Comparison of ENCODE assay signal across 8 cellular contexts in the genomic region with DNA sequence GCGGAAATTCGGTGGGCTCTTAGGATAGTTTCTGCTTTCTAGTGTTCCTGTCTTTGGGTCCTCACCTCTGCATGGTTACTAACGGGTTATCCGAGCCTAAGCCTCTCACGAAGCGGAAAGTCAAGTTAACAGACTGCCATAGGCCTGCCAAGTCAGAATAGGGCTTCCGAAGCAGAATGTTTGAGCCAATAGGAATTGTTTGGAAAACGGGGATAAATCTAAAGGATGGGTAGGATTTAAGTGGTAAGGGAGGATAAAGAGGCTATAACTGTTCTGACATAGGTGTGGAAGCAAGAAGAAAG. TPM values are rescaled to one million over a fixed set of nuclear protein-coding genes. Genes with fewer than 3 reads are reported as not detected.
DNase-seq lines count a peak whose midpoint lies in the region; ATAC-seq and TF ChIP-seq lines count a peak whose summit lies in the region.

No MANE protein-coding gene starts in this region.

- WGBS in HUES64: 1% methylated on average over 8 of the region's 8 CpGs

- peak overlapping the region; percentile 97 for H3K27ac ChIP-seq in 22Rv1
- no peak overlapping the region; the same call in 1 of the 2 replicates for H3K27ac ChIP-seq in HUES64 (ENCODE audit: low read depth, low read length)

- no peak for DNase-seq in central memory CD8-positive, alpha-beta T cell (ENCODE audit: low spot score in 2 of 2)
- no peak for DNase-seq in NCI-H2227 treated with DMSO at 0.1 percent for 48 hours (lab: John Stamatoyannopoulos, UW)
- no peak for DNase-seq in NCI-H226
- DNase-seq in HK-2 (ENCODE audit: unreplicated experiment): no peak

- no peaks in the 10 kb centered on the region for H3K9me3 ChIP-seq in HUES64 (ENCODE audit: insufficient read depth, low read depth, low read length)
- H3K9me3 ChIP-seq in mucosa of stomach (ENCODE audit: control insufficient read depth, low read length): no peaks in the 10 kb centered on the region

- H3K4me3 Mint-ChIP-seq in central memory CD8-positive, alpha-beta T cell: peak overlapping the region; percentile 93

- no peak for TF ChIP-seq CTCF in 22Rv1 (IDR thresholded peaks at IDR 0.05)

- H3K4me3 ChIP-seq in HUES64 (ENCODE audit: low read length) (peak overlapping the region; percentile 95), mucosa of stomach (ENCODE audit: low read length) (peak overlapping the region; percentile 94)

- peaks cover 19% of the 10 kb centered on the region for H3K4me1 Mint-ChIP-seq in central memory CD8-positive, alpha-beta T cell

- H3K36me3 Mint-ChIP-seq in central memory CD8-positive, alpha-beta T cell (ENCODE audit: insufficient read depth): peaks cover 11% of the 10 kb centered on the region

- H3K9ac ChIP-seq in HUES64 (ENCODE audit: low read depth, low read length) (peak overlapping the region; percentile 53), mucosa of stomach (ENCODE audit: low read length) (peak overlapping the region; percentile 96)

- no peak for ATAC-seq in central memory CD8-positive, alpha-beta T cell (replicated peaks; ENCODE audit: extremely low read depth, poor library complexity, severe bottlenecking)
- ATAC-seq in GM21786 (IDR thresholded peaks at IDR 0.05; ENCODE audit: unreplicated experiment): no peak

- H3K4me1 ChIP-seq in HUES64 (ENCODE audit: insufficient read depth, low read length) (peaks cover 12% of the 10 kb centered on the region; the same call in 1 of the 2 replicates), mucosa of stomach (ENCODE audit: control insufficient read depth, insufficient read depth, low read length) (no peaks in the 10 kb centered on the region)

- H3K36me3 ChIP-seq in HUES64 (ENCODE audit: insufficient read depth, low read length): no peaks in the 10 kb centered on the region
- H3K36me3 ChIP-seq in mucosa of stomach (ENCODE audit: control insufficient read depth, insufficient read depth, low read length): no peaks in the 10 kb centered on the region

- H3K9me3 Mint-ChIP-seq in central memory CD8-positive, alpha-beta T cell: no peaks in the 10 kb centered on the region

- H3K27me3 ChIP-seq in HUES64 (ENCODE audit: insufficient read depth, low read length) (no peaks in the 10 kb centered on the region), mucosa of stomach (ENCODE audit: control insufficient read depth, insufficient read depth, low read length) (no peaks in the 10 kb centered on the region)

- peak overlapping the region; percentile 98 for H3K27ac Mint-ChIP-seq in central memory CD8-positive, alpha-beta T cell (ENCODE audit: low read depth)

- no peaks in the 10 kb centered on the region for H3K27me3 Mint-ChIP-seq in central memory CD8-positive, alpha-beta T cell

RNA-seq across cellular contexts. Expression of a gene that starts 0.8 kb away (rescaled TPM):
- polyA plus RNA-seq in HUES64 (2013, experiment 1 of 2): 20.6 TPM
- 29.9 TPM for polyA plus RNA-seq in HUES64 (2013, experiment 2 of 2)

RNA-seq across cellular contexts. Expression of a gene that starts 53.3 kb away (rescaled TPM):
- 3.3 TPM for polyA plus RNA-seq in HUES64 (2013, experiment 1 of 2)
- polyA plus RNA-seq in HUES64 (2013, experiment 2 of 2): 2.8 TPM
